In the genomic region with DNA sequence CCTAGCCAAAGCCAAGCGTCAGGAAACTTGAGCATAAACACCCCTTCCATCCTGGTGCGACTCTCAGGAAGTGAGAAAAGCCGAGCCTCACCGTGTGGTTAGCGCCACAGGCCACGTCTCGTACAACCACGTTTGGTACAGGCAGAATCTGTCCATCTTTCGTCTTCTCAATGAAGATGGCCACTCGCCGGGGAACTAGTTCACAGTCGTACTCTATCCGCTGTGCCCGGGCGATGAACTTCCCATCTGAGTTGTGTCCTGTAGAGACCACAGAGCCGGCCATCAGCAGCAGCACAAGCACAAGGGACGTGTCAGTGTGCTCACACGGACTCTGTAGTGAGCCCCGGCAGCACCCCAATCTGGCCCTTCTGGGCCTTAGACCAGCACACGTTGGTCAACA, we compare ENCODE assay signal across 29 cellular contexts. TPM values are rescaled to one million over a fixed set of nuclear protein-coding genes. Genes with fewer than 3 reads are reported as not detected.
DNase-seq lines count a peak whose midpoint lies in the region; ATAC-seq, FAIRE-seq and TF ChIP-seq lines count a peak whose summit lies in the region.
"Had no signal": no experiment of that assay in that cellular context is flagged by ENCODE, and none has a peak within 500 bp of the region (broad histone marks: within the 10 kb centered on the region; RNA-seq: fewer than 3 reads in every experiment).

No MANE protein-coding gene starts in this region.

- no peaks in the 10 kb centered on the region for H3K23me2 ChIP-seq in H1 (ENCODE audit: low read depth, low read length)

- TF ChIP-seq POLR2A in GM12892 (IDR thresholded peaks at IDR 0.05; ENCODE audit: low read depth, low read length) (peak; percentile 45; the same call in 1 of the 2 replicates), IMR-90 (IDR thresholded peaks at IDR 0.05; ENCODE audit: low read depth, low read length) (no peak), H1 (IDR thresholded peaks at IDR 0.05; ENCODE audit: control extremely low read depth in 1 of 2, low read depth in 2 of 2, low read length in 2 of 2) (no peak)

- POLR2A ChIA-PET in activated CD4-positive, alpha-beta T cell treated with anti-CD3 and anti-CD28 coated beads, Interleukin-2, amount 10 ng/mL, durations not matched to agents 7 days and 5 days (lab: Charles Lee) = no interaction called here
- POLR2A ChIA-PET in activated CD4-positive, alpha-beta T cell treated with anti-CD3 and anti-CD28 coated beads for 36 hours (lab: Charles Lee) = no interaction called here
- POLR2A ChIA-PET in IMR-90 (lab: Charles Lee; ENCODE audit: unreplicated experiment) (no interaction called here), H1 (lab: Charles Lee; ENCODE audit: partially characterized antibody) (interaction anchor here (0.6 to 2.2 kb wide), 13 partner anchors 8 to 64 kb away, joined by 3 to 22 read pairs (median 4); no protein-coding TSS in a partner anchor)

- H3K4ac ChIP-seq in IMR-90 (ENCODE audit: low read depth, low read length) (no peak overlapping the region), H1 (replicated peaks; ENCODE audit: insufficient read length, low read depth, low read length) (no peak overlapping the region)

- H2AK5ac ChIP-seq in IMR-90 (ENCODE audit: low read depth, low read length) (no peak overlapping the region), H1 (ENCODE audit: low read depth, low read length) (no peak overlapping the region)

- H2BK5ac ChIP-seq in IMR-90 (ENCODE audit: low read depth, low read length, poor library complexity, severe bottlenecking) = no peak overlapping the region
- H2BK5ac ChIP-seq in H1 (ENCODE audit: low read depth, low read length) = peak overlapping the region; percentile 39; the same call in 1 of the 2 replicates

- no peak overlapping the region for H2BK12ac ChIP-seq in H1 (ENCODE audit: low read depth, low read length)

- H3K79me2 ChIP-seq in H1 (ENCODE audit: control insufficient read depth in 1 of 2, insufficient read depth in 2 of 2, low read length in 2 of 2) (peaks cover 0 to 67% of the 10 kb centered on the region in 2 experiments; a peak in 2 of 4 replicates), MM.1S (ENCODE audit: low read length) (peaks cover 35% of the 10 kb centered on the region)

- ATAC-seq in activated CD4-positive, alpha-beta T cell treated with anti-CD3 and anti-CD28 coated beads for 36 hours = no peak
- ATAC-seq in IMR-90 (ENCODE audit: low read depth) = no peak

- H3K9me1 ChIP-seq in IMR-90 (ENCODE audit: insufficient read depth, low read length) = peaks cover 2% of the 10 kb centered on the region; the same call in 1 of the 2 replicates

- no peak overlapping the region for H2BK15ac ChIP-seq in IMR-90 (ENCODE audit: low read depth, low read length)
- no peak overlapping the region for H2BK15ac ChIP-seq in H1 (ENCODE audit: low read length)

- H4K8ac ChIP-seq in IMR-90 (ENCODE audit: low read depth in 2 of 2, low read length in 2 of 2) (no peak overlapping the region), H1 (ENCODE audit: extremely low read depth, insufficient read depth, low read length) (no peak overlapping the region)

- H3K79me1 ChIP-seq in IMR-90 (ENCODE audit: low read depth in 1 of 2, low read length in 2 of 2) (peaks cover 13 to 39% of the 10 kb centered on the region in 2 experiments; a peak in 3 of 4 replicates), H1 (ENCODE audit: low read depth, low read length) (peaks cover 5% of the 10 kb centered on the region; the same call in 1 of the 2 replicates)

- H3K27ac ChIP-seq in IMR-90 (ENCODE audit: insufficient read depth, low read length) (no peak overlapping the region), H1 (ENCODE audit: low read depth, low read length) (peak overlapping the region; percentile 18; the same call in 1 of the 2 replicates), MM.1S (ENCODE audit: low read length) (no peak overlapping the region)
- H3K27ac ChIP-seq: BLaER1, HL-60, PC-9, SJSA1 had no signal

- H3K9me3 Mint-ChIP-seq in activated CD4-positive, alpha-beta T cell treated with anti-CD3 and anti-CD28 coated beads, Interleukin-2, amount 10 ng/mL, durations not matched to agents 7 days and 5 days = no peaks in the 10 kb centered on the region
- H3K9me3 Mint-ChIP-seq in activated CD4-positive, alpha-beta T cell treated with anti-CD3 and anti-CD28 coated beads for 36 hours (ENCODE audit: low read depth) = no peaks in the 10 kb centered on the region
- H3K9me3 Mint-ChIP-seq in progenitor cell of endocrine pancreas (ENCODE audit: low read depth) = no peaks in the 10 kb centered on the region
- H3K9me3 Mint-ChIP-seq: CD4-positive, CD25-positive, alpha-beta regulatory T cell; HFFc6 had no signal

- H4K91ac ChIP-seq in IMR-90 (ENCODE audit: insufficient read depth, low read depth, low read length) (no peak overlapping the region), H1 (replicated peaks; ENCODE audit: insufficient read length, low read length) (no peak overlapping the region)

- peaks cover 65% of the 10 kb centered on the region for H3K36me3 Mint-ChIP-seq in activated CD4-positive, alpha-beta T cell treated with anti-CD3 and anti-CD28 coated beads, Interleukin-2, amount 10 ng/mL, durations not matched to agents 7 days and 5 days (ENCODE audit: low read depth)
- H3K36me3 Mint-ChIP-seq in activated CD4-positive, alpha-beta T cell treated with anti-CD3 and anti-CD28 coated beads for 36 hours (ENCODE audit: low read depth) = peaks cover 75% of the 10 kb centered on the region
- H3K36me3 Mint-ChIP-seq in progenitor cell of endocrine pancreas (ENCODE audit: insufficient read depth) = peaks cover 40% of the 10 kb centered on the region

- no peak overlapping the region for H3K18ac ChIP-seq in IMR-90 (ENCODE audit: low read depth, low read length)
- no peak overlapping the region for H3K18ac ChIP-seq in H1 (ENCODE audit: extremely low read depth, low read length)

- dilution Hi-C loops in IMR-90 (cut with HindIII; ENCODE audit: low sequenced_read_pairs, unreplicated experiment) = no loop called here

- 94% methylated on average over 19 of the region's 20 CpGs; no CpG with 5 or more reads in 1 of the 2 experiments for WGBS in IMR-90 (ENCODE audit: extremely low coverage in 2 of 2, insufficient read length in 1 of 2), 2 experiments
- 92% methylated on average over 20 of the region's 20 CpGs; no CpG with 5 or more reads in 1 of the 2 experiments for WGBS in H1 (ENCODE audit: extremely low coverage in 1 of 2, insufficient coverage in 1 of 2, insufficient read length in 1 of 2, insufficient replicate concordance in 2 of 2, low coverage in 1 of 2, low lambda C conversion rate in 2 of 2, missing lambda C conversion rate in 1 of 2), 2 experiments

- no peak for DNase-seq in activated CD4-positive, alpha-beta T cell treated with anti-CD3 and anti-CD28 coated beads, Interleukin-2, amount 10 ng/mL, durations not matched to agents 7 days and 5 days
- DNase-seq in activated CD4-positive, alpha-beta T cell treated with anti-CD3 and anti-CD28 coated beads for 36 hours = no peak
- DNase-seq in GM12892 (ENCODE audit: insufficient read length) (no peak), IMR-90 (no peak), H1 (ENCODE audit: low read depth in 1 of 2, low spot score in 2 of 2) (no peak), progenitor cell of endocrine pancreas (ENCODE audit: low spot score, unreplicated experiment) (no peak), HK-2 (ENCODE audit: unreplicated experiment) (no peak), MM.1S (no peak)
- DNase-seq: 8988T; ACHN; CD4-positive, CD25-positive, alpha-beta regulatory T cell; DMS153; DND-41; HFFc6; KG1; MG63; NCI-H1417; NCI-H1694 treated with DMSO at 0.1 percent for 48 hours; NCI-H2081; NCI-H2227 treated with DMSO at 0.1 percent for 48 hours; NCI-H526 treated with DMSO at 0.1 percent for 48 hours; PC-9; Right ventricle myocardium superior had no signal

- H3K4me3 Mint-ChIP-seq in activated CD4-positive, alpha-beta T cell treated with anti-CD3 and anti-CD28 coated beads, Interleukin-2, amount 10 ng/mL, durations not matched to agents 7 days and 5 days = no peak overlapping the region
- H3K4me3 Mint-ChIP-seq in activated CD4-positive, alpha-beta T cell treated with anti-CD3 and anti-CD28 coated beads for 36 hours = no peak overlapping the region
- no peak overlapping the region for H3K4me3 Mint-ChIP-seq in progenitor cell of endocrine pancreas (ENCODE audit: low read depth)
- H3K4me3 Mint-ChIP-seq: CD4-positive, CD25-positive, alpha-beta regulatory T cell; HFFc6 had no signal

- no peak overlapping the region for H3K23ac ChIP-seq in IMR-90 (ENCODE audit: low read depth, low read length)
- H3K23ac ChIP-seq in H1 (ENCODE audit: insufficient read length) = no peak overlapping the region

- FAIRE-seq in GM12892 (lab: Jason Lieb, UNC) (no peak), H1 (lab: Jason Lieb, UNC) (no peak)

- H3K9me2 ChIP-seq in MM.1S (replicated peaks; ENCODE audit: insufficient read depth, low read length) = no peaks in the 10 kb centered on the region

- peaks cover under 1% of the 10 kb centered on the region; the same call in 1 of the 2 replicates for H3F3A ChIP-seq in MM.1S (ENCODE audit: insufficient read depth, low read length)

- H3K4me1 ChIP-seq in IMR-90 (ENCODE audit: control insufficient read depth, insufficient read depth, low read length) = peaks cover 4% of the 10 kb centered on the region
- H3K4me1 ChIP-seq in H1 (replicated peaks in 1 of 4; ENCODE audit: control insufficient read depth in 3 of 4, insufficient read depth in 4 of 4, low read length in 3 of 4) = no peaks in the 10 kb centered on the region; a peak in 1 of 7 replicates
- no peaks in the 10 kb centered on the region for H3K4me1 ChIP-seq in MM.1S (ENCODE audit: low read length)
- H3K4me1 ChIP-seq: SJSA1 had no signal

- H4K20me1 ChIP-seq in IMR-90 (ENCODE audit: insufficient read depth, low read length) (peaks cover 11% of the 10 kb centered on the region), H1 (replicated peaks in 1 of 2; ENCODE audit: control insufficient read depth in 1 of 2, insufficient read depth in 2 of 2, low read length in 2 of 2) (peaks cover 13 to 26% of the 10 kb centered on the region in 2 experiments), MM.1S (ENCODE audit: insufficient read depth, low read length) (0 out of 2 replicates have a peak, but pooled peaks cover 3% of the 10 kb centered on the region)

- no peak overlapping the region for H3K56ac ChIP-seq in IMR-90 (ENCODE audit: extremely low read depth, insufficient read depth, low read length)
- H3K56ac ChIP-seq in H1 (replicated peaks; ENCODE audit: insufficient read length, low read depth, low read length) = no peak overlapping the region

- intact Hi-C loops in activated CD4-positive, alpha-beta T cell treated with anti-CD3 and anti-CD28 coated beads for 36 hours (cut with DNase I, micrococcal nuclease) = no loop called here
- intact Hi-C loops in IMR-90 (cut with micrococcal nuclease) = no loop called here

- H3K4me3 ChIP-seq in IMR-90 (ENCODE audit: insufficient read depth, low read depth, low read length) = no peak overlapping the region
- H3K4me3 ChIP-seq in H1 (ENCODE audit: extremely low read depth in 1 of 4, insufficient read depth in 2 of 4, low read depth in 3 of 4, low read length in 4 of 4) = no peak overlapping the region
- no peak overlapping the region for H3K4me3 ChIP-seq in MM.1S (ENCODE audit: low read length)
- H3K4me3 ChIP-seq: BLaER1, HAP-1, MG63, PC-9, SJSA1 had no signal

- TF ChIP-seq RAD21 in IMR-90 (IDR thresholded peaks at IDR 0.05; ENCODE audit: low read length) = no peak
- no peak for TF ChIP-seq RAD21 in H1 (IDR thresholded peaks at IDR 0.05 in 1 of 2, conservative IDR thresholded peaks at IDR 0.05 in 1 of 2; ENCODE audit: low read depth in 2 of 2, low read length in 2 of 2)

- peaks cover 5% of the 10 kb centered on the region for H3K4me1 Mint-ChIP-seq in activated CD4-positive, alpha-beta T cell treated with anti-CD3 and anti-CD28 coated beads, Interleukin-2, amount 10 ng/mL, durations not matched to agents 7 days and 5 days
- no peaks in the 10 kb centered on the region for H3K4me1 Mint-ChIP-seq in activated CD4-positive, alpha-beta T cell treated with anti-CD3 and anti-CD28 coated beads for 36 hours
- peaks cover 2% of the 10 kb centered on the region for H3K4me1 Mint-ChIP-seq in progenitor cell of endocrine pancreas (ENCODE audit: low read depth)

- no peak overlapping the region for H2BK20ac ChIP-seq in IMR-90 (ENCODE audit: low read depth, low read length)
- H2BK20ac ChIP-seq in H1 (ENCODE audit: low read length) = no peak overlapping the region

- H3K27me3 Mint-ChIP-seq in activated CD4-positive, alpha-beta T cell treated with anti-CD3 and anti-CD28 coated beads, Interleukin-2, amount 10 ng/mL, durations not matched to agents 7 days and 5 days = no peaks in the 10 kb centered on the region
- no peaks in the 10 kb centered on the region for H3K27me3 Mint-ChIP-seq in activated CD4-positive, alpha-beta T cell treated with anti-CD3 and anti-CD28 coated beads for 36 hours
- H3K27me3 Mint-ChIP-seq in progenitor cell of endocrine pancreas = no peaks in the 10 kb centered on the region
- H3K27me3 Mint-ChIP-seq: CD4-positive, CD25-positive, alpha-beta regulatory T cell had no signal

- H3K4me2 ChIP-seq in IMR-90 (ENCODE audit: low read depth, low read length) (no peak overlapping the region), H1 (ENCODE audit: insufficient read depth in 1 of 2, low read depth in 2 of 2, low read length in 2 of 2) (no peak overlapping the region), MM.1S (ENCODE audit: low read depth, low read length) (no peak overlapping the region)
- H3K4me2 ChIP-seq: BLaER1, PC-9 had no signal

- H3K9me3 ChIP-seq in IMR-90 (ENCODE audit: control insufficient read depth, insufficient read depth, low read length) = no peaks in the 10 kb centered on the region
- H3K9me3 ChIP-seq in H1 (ENCODE audit: insufficient read depth in 2 of 2, low read depth in 1 of 2, low read length in 1 of 2) = no peaks in the 10 kb centered on the region
- no peaks in the 10 kb centered on the region for H3K9me3 ChIP-seq in MM.1S (replicated peaks; ENCODE audit: insufficient read depth, low read length)
- H3K9me3 ChIP-seq: BLaER1, HAP-1, MG63, SJSA1 had no signal

- no peak overlapping the region for H2BK120ac ChIP-seq in IMR-90 (ENCODE audit: low read depth, low read length)
- no peak overlapping the region for H2BK120ac ChIP-seq in H1 (replicated peaks; ENCODE audit: low read depth, low read length)

- H4K5ac ChIP-seq in IMR-90 (ENCODE audit: low read depth, low read length) = no peak overlapping the region
- H4K5ac ChIP-seq in H1 (ENCODE audit: insufficient read length, low read depth, low read length) = no peak overlapping the region

- CTCF ChIA-PET in activated CD4-positive, alpha-beta T cell treated with anti-CD3 and anti-CD28 coated beads, Interleukin-2, amount 10 ng/mL, durations not matched to agents 7 days and 5 days (lab: Charles Lee) = no interaction called here
- CTCF ChIA-PET in activated CD4-positive, alpha-beta T cell treated with anti-CD3 and anti-CD28 coated beads for 36 hours (lab: Charles Lee) = no interaction called here
- CTCF ChIA-PET in IMR-90 (lab: Yijun Ruan, JAX) = no interaction called here
- CTCF ChIA-PET in H1 (lab: Charles Lee; ENCODE audit: partially characterized antibody) = interaction anchor here (0.6 to 1.4 kb wide), 6 partner anchors 9 to 91 kb away, joined by 3 to 6 read pairs (median 4); no protein-coding TSS in a partner anchor

- peak overlapping the region; percentile 36 for H3K27ac Mint-ChIP-seq in activated CD4-positive, alpha-beta T cell treated with anti-CD3 and anti-CD28 coated beads, Interleukin-2, amount 10 ng/mL, durations not matched to agents 7 days and 5 days
- H3K27ac Mint-ChIP-seq in activated CD4-positive, alpha-beta T cell treated with anti-CD3 and anti-CD28 coated beads for 36 hours = no peak overlapping the region
- H3K27ac Mint-ChIP-seq in progenitor cell of endocrine pancreas = no peak overlapping the region
- H3K27ac Mint-ChIP-seq: CD4-positive, CD25-positive, alpha-beta regulatory T cell; HFFc6 had no signal

- no peak overlapping the region for H3K9ac ChIP-seq in IMR-90 (ENCODE audit: low read depth, low read length)
- H3K9ac ChIP-seq in H1 (replicated peaks in 1 of 4; ENCODE audit: extremely low read depth in 1 of 4, low read depth in 3 of 4, low read length in 3 of 4) = no peak overlapping the region
- no peak overlapping the region for H3K9ac ChIP-seq in MM.1S (ENCODE audit: low read length)
- H3K9ac ChIP-seq: BLaER1 had no signal

- H3K14ac ChIP-seq in IMR-90 (replicated peaks; ENCODE audit: low read depth, low read length) = no peak overlapping the region
- no peak overlapping the region for H3K14ac ChIP-seq in H1 (ENCODE audit: insufficient read length)

- no TSS peak for BruUV-seq in IMR-90 (replicated peaks; lab: Mats Ljungman, UMichigan)

- in situ Hi-C loops in IMR-90 (cut with MboI; ENCODE audit: low sequenced_read_pairs) = no loop called here

- TF ChIP-seq CTCF in IMR-90 (conservative IDR thresholded peaks at IDR 0.05; ENCODE audit: low read depth, low read length) (no peak), H1 (IDR thresholded peaks at IDR 0.05; ENCODE audit: control extremely low read depth in 1 of 3, insufficient read depth in 1 of 3, low read depth in 1 of 3, low read length in 3 of 3) (no peak), progenitor cell of endocrine pancreas (IDR thresholded peaks at IDR 0.05; ENCODE audit: unreplicated experiment) (no peak), MM.1S (IDR thresholded peaks at IDR 0.05; ENCODE audit: low read length) (no peak)

- H3K36me3 ChIP-seq in IMR-90 (ENCODE audit: control insufficient read depth, insufficient read depth, low read length) = peaks cover 59% of the 10 kb centered on the region
- peaks cover 67 to 92% (median 84%) of the 10 kb centered on the region in 4 experiments for H3K36me3 ChIP-seq in H1 (ENCODE audit: control insufficient read depth in 2 of 4, insufficient read depth in 4 of 4, low read length in 3 of 4)
- peaks cover 24% of the 10 kb centered on the region for H3K36me3 ChIP-seq in MM.1S (replicated peaks; ENCODE audit: insufficient read depth, low read length)

- peak overlapping the region; percentile 19 for H2AK9ac ChIP-seq in IMR-90 (replicated peaks; ENCODE audit: low read depth, low read length, poor library complexity)

- H2AFZ ChIP-seq in IMR-90 (replicated peaks; ENCODE audit: low read length, poor library complexity) = no peak overlapping the region
- H2AFZ ChIP-seq in H1 (ENCODE audit: low read length) = no peak overlapping the region
- no peak overlapping the region for H2AFZ ChIP-seq in MM.1S (ENCODE audit: low read length)
- H2AFZ ChIP-seq: PC-9 had no signal

- no peak for TF ChIP-seq EP300 in H1 (IDR thresholded peaks at IDR 0.05; ENCODE audit: borderline replicate concordance in 1 of 2, low read depth in 2 of 2, low read length in 2 of 2)

- no peaks in the 10 kb centered on the region for H3K27me3 ChIP-seq in IMR-90 (ENCODE audit: control insufficient read depth, insufficient read depth, low read length)
- no peaks in the 10 kb centered on the region for H3K27me3 ChIP-seq in H1 (replicated peaks in 1 of 4; ENCODE audit: control insufficient read depth in 3 of 4, extremely low read depth in 1 of 4, insufficient read depth in 3 of 4, low read length in 3 of 4)
- H3K27me3 ChIP-seq in MM.1S (replicated peaks; ENCODE audit: insufficient read depth, low read length) = no peaks in the 10 kb centered on the region
- H3K27me3 ChIP-seq: BLaER1, MG63, SJSA1 had no signal

RNA-seq across cellular contexts. Expression of a gene that starts 23.1 kb away (rescaled TPM):
- 100 to 1,000 TPM; 118 to 121 TPM for total RNA-seq in activated CD4-positive, alpha-beta T cell treated with anti-CD3 and anti-CD28 coated beads, Interleukin-2, amount 10 ng/mL, durations not matched to agents 7 days and 5 days
- 100 to 1,000 TPM; 107 to 120 TPM for total RNA-seq in activated CD4-positive, alpha-beta T cell treated with anti-CD3 and anti-CD28 coated beads for 36 hours
- 57.2 TPM for polyA plus RNA-seq in GM12892 (2012; ENCODE audit: missing spikeins)
- total RNA-seq in IMR-90 (2012; rRNA removed) (24.0 and 24.2 TPM in 2 replicates), progenitor cell of endocrine pancreas (193 and 196 TPM in 2 replicates)
- polyA plus RNA-seq in IMR-90 (2012; rRNA removed) (38.9 and 43.5 TPM in 2 replicates), H1 (2011; rRNA removed) (229 and 389 TPM in 2 replicates)
- polyA plus RNA-seq in IMR-90 (2012; cell fraction: cytosol; rRNA removed) = 33.7 and 55.9 TPM in 2 replicates
- polyA plus RNA-seq in IMR-90 (2012; cell fraction: nucleus; rRNA removed; ENCODE audit: low replicate concordance) = 83.0 and 140 TPM in 2 replicates
- total RNA-seq in H1 (2021; fragmentation: NEBNext Ultra II Directional; extraction: Animal tissue kit (Norgen Biotek cat#: 25700)) = 454 and 455 TPM in 2 replicates
- polyA plus RNA-seq in H1 (2011; cell fraction: cytosol; rRNA removed) = 208 TPM
- 390 TPM for polyA plus RNA-seq in H1 (2011; cell fraction: nucleus; rRNA removed)
- 308 to 381 TPM (median 333 TPM) in 4 replicates for polyA plus RNA-seq in H1 (2012, experiment 1 of 2)
- 197 TPM for polyA plus RNA-seq in H1 (2012, experiment 2 of 2)
- polyA plus RNA-seq in H1 (2013, experiment 1 of 2) = 230 TPM
- 221 TPM for polyA plus RNA-seq in H1 (2013, experiment 2 of 2)
- 172 and 251 TPM in 2 replicates for polyA minus RNA-seq in H1 (2011; rRNA and poly(A)+ RNA removed)
- polyA minus RNA-seq in H1 (2011; cell fraction: cytosol; rRNA and poly(A)+ RNA removed) = 193 TPM
- 82.4 TPM for polyA minus RNA-seq in H1 (2011; cell fraction: nucleus; rRNA and poly(A)+ RNA removed)

RNA-seq across cellular contexts. Expression of a gene that starts 44.4 kb away (rescaled TPM):
- under 1 TPM; 0.10 TPM for total RNA-seq in activated CD4-positive, alpha-beta T cell treated with anti-CD3 and anti-CD28 coated beads, Interleukin-2, amount 10 ng/mL, durations not matched to agents 7 days and 5 days
- total RNA-seq in activated CD4-positive, alpha-beta T cell treated with anti-CD3 and anti-CD28 coated beads for 36 hours = not detected
- polyA plus RNA-seq in GM12892 (2012; ENCODE audit: missing spikeins) = not detected
- total RNA-seq in IMR-90 (2012; rRNA removed) (not detected in 2 replicates), progenitor cell of endocrine pancreas (not detected in 2 replicates)
- polyA plus RNA-seq in IMR-90 (2012; rRNA removed) (not detected in 2 replicates), H1 (2011; rRNA removed) (not detected in 2 replicates)
- polyA plus RNA-seq in IMR-90 (2012; cell fraction: cytosol; rRNA removed) = not detected in 2 replicates
- not detected in 2 replicates for polyA plus RNA-seq in IMR-90 (2012; cell fraction: nucleus; rRNA removed; ENCODE audit: low replicate concordance)
- not detected in 2 replicates for total RNA-seq in H1 (2021; fragmentation: NEBNext Ultra II Directional; extraction: Animal tissue kit (Norgen Biotek cat#: 25700))
- polyA plus RNA-seq in H1 (2011; cell fraction: cytosol; rRNA removed) = not detected
- not detected for polyA plus RNA-seq in H1 (2011; cell fraction: nucleus; rRNA removed)
- polyA plus RNA-seq in H1 (2012, experiment 1 of 2) = not detected in 4 replicates
- polyA plus RNA-seq in H1 (2012, experiment 2 of 2) = not detected
- polyA plus RNA-seq in H1 (2013, experiment 1 of 2) = not detected
- polyA plus RNA-seq in H1 (2013, experiment 2 of 2) = not detected
- not detected in 2 replicates for polyA minus RNA-seq in H1 (2011; rRNA and poly(A)+ RNA removed)
- not detected for polyA minus RNA-seq in H1 (2011; cell fraction: cytosol; rRNA and poly(A)+ RNA removed)
- not detected for polyA minus RNA-seq in H1 (2011; cell fraction: nucleus; rRNA and poly(A)+ RNA removed)
- total RNA-seq: CD4-positive, CD25-positive, alpha-beta regulatory T cell; HFFc6; NCI-H460; Right ventricle myocardium superior; RPMI7951; SJSA1 had no signal
